8 cellular contexts compared by ENCODE assay signal in genomic region chr1:94924967-94925366, GRCh38. TPM values are rescaled to one million over a fixed set of nuclear protein-coding genes. Genes with fewer than 3 reads are reported as not detected.
DNase-seq lines count a peak whose midpoint lies in the region; ATAC-seq and TF ChIP-seq lines count a peak whose summit lies in the region.

No MANE protein-coding gene starts in this region.

- H3K36me3 ChIP-seq in right atrium auricular region (no peaks in the 10 kb centered on the region), mesodermal cell (ENCODE audit: control insufficient read depth, insufficient read depth, low read length) (peaks cover 41% of the 10 kb centered on the region)

- no peak for TF ChIP-seq CTCF in right atrium auricular region (IDR thresholded peaks at IDR 0.05)
- no peak for TF ChIP-seq CTCF in coronary artery (IDR thresholded peaks at IDR 0.05)

- no peak for DNase-seq in right atrium auricular region (ENCODE audit: low spot score)
- no peak for DNase-seq in Right ventricle myocardium superior
- no peak for DNase-seq in coronary artery (ENCODE audit: low spot score)
- no peak for DNase-seq in stimulated activated naive CD4-positive, alpha-beta T cell treated with Interleukin-2 at 50 U/mL for 16 hours (lab: John Stamatoyannopoulos, UW)
- no peak for DNase-seq in ureter (ENCODE audit: low spot score)
- no peak for DNase-seq in activated CD4-positive, alpha-beta T cell treated with anti-CD3 and anti-CD28 coated beads for 4 hours

- 0% methylated on average over 1 to 2 of the region's 3 CpGs for WGBS in mesodermal cell (ENCODE audit: insufficient coverage in 2 of 2), 2 experiments

- H3K27me3 ChIP-seq in right atrium auricular region, result no peaks in the 10 kb centered on the region

- no peaks in the 10 kb centered on the region for H3K9me3 ChIP-seq in right atrium auricular region
- H3K9me3 ChIP-seq in mesodermal cell (ENCODE audit: control insufficient read depth, low read length), result no peaks in the 10 kb centered on the region

- ATAC-seq in Right ventricle myocardium superior (ENCODE audit: poor library complexity) (no peak), HG02884 (IDR thresholded peaks at IDR 0.05; ENCODE audit: unreplicated experiment) (no peak)

- H3K4me3 ChIP-seq in right atrium auricular region (peak overlapping the region; percentile 66 to 84), coronary artery (peak overlapping the region; percentile 92), mesodermal cell (ENCODE audit: extremely low read depth, insufficient read depth, low read length, poor library complexity, severe bottlenecking) (peak overlapping the region; percentile 98)

- H3K27ac ChIP-seq in right atrium auricular region, result peak overlapping the region; percentile 97 to 99
- H3K27ac ChIP-seq in coronary artery, result peak overlapping the region; percentile 94 to 100
- H3K27ac ChIP-seq in mesodermal cell (ENCODE audit: low read depth, low read length, severe bottlenecking), result peak overlapping the region; percentile 100

- intact Hi-C loops in Right ventricle myocardium superior (cut with DNase I), result loop anchor here (10.0 kb wide), 1 partner anchor 90 kb away; no protein-coding TSS in a partner anchor

- H3K4me1 ChIP-seq in right atrium auricular region, result peaks cover 0 to 81% of the 10 kb centered on the region in 2 donors
- peaks cover 45% of the 10 kb centered on the region for H3K4me1 ChIP-seq in mesodermal cell (ENCODE audit: control insufficient read depth, insufficient read depth, low read length, poor library complexity, severe bottlenecking)

RNA-seq across cellular contexts. Expression of gene CNN3, which starts 1.9 kb away (rescaled TPM):
- total RNA-seq in right atrium auricular region (100 to 1,000 TPM in 1 of 2 donors, 10 to 100 TPM in 1; 82.2 to 124 TPM), Right ventricle myocardium superior (49.4 TPM), ureter (208 TPM)
- polyA plus RNA-seq in mesodermal cell (2013, experiment 1 of 2), result 446 TPM
- polyA plus RNA-seq in mesodermal cell (2013, experiment 2 of 2), result 414 TPM
